Comparison of ENCODE assay signal across 1 cellular context in the genomic region with DNA sequence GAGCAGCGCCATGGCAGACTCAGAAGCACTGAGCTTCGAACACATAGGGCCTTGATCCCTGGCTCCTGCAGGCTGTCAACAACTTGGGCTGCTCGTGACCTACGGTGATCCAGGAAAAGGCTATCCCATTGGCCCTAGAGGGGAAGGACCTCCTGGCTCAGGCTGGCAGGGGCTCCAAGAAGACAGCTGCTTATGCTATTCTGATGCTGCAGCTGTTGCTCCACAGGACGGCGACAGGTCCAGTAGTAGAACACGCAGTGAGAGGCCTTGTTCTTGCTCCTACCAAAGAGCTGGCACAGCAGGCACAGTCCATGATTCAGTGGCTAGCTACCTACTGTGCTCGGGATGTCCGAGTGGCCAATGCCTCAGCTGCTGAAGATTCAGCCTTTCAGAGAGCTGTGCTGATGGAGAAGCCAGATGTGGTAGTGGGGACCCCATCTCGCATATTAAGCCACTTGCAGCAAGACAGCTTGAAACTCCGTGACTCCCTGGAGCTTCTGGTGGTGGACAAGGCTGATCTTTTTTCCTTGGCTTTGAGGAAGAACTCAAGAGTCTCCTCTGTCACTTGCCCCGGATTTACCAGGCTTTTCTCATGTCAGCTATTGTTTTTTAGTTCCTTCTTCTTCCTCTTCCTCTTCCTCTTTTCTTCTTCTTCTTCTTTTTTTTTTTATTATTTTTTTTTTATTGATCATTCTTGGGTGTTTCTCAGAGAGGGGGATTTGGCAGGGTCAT.
TF ChIP-seq lines count a peak whose summit lies in the region.

No MANE protein-coding gene starts in this region.

TF ChIP-seq in HepG2, 621 proteins besides CTCF, POLR2A, EP300 and RAD21:
- TF ChIP-seq HOXA7 (CRISPR knock-in tag; IDR thresholded peaks at IDR 0.05) (no peak), ZBTB7B (CRISPR knock-in tag; IDR thresholded peaks at IDR 0.05) (no peak), SPEN (CRISPR knock-in tag; IDR thresholded peaks at IDR 0.05; ENCODE audit: low read depth) (no peak), NCOR1 (IDR thresholded peaks at IDR 0.05; ENCODE audit: borderline replicate concordance, low read length) (no peak), ZNF121 (CRISPR knock-in tag; IDR thresholded peaks at IDR 0.05) (no peak), ZNF775 (CRISPR knock-in tag; IDR thresholded peaks at IDR 0.05; ENCODE audit: borderline replicate concordance) (no peak)
- TF ChIP-seq, protein P1, sequence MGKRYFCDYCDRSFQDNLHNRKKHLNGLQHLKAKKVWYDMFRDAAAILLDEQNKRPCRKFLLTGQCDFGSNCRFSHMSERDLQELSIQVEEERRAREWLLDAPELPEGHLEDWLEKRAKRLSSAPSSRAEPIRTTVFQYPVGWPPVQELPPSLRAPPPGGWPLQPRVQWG (CRISPR knock-in tag; IDR thresholded peaks at IDR 0.05; ENCODE audit: borderline replicate concordance, low read depth): no peak
- TF ChIP-seq, protein P2, sequence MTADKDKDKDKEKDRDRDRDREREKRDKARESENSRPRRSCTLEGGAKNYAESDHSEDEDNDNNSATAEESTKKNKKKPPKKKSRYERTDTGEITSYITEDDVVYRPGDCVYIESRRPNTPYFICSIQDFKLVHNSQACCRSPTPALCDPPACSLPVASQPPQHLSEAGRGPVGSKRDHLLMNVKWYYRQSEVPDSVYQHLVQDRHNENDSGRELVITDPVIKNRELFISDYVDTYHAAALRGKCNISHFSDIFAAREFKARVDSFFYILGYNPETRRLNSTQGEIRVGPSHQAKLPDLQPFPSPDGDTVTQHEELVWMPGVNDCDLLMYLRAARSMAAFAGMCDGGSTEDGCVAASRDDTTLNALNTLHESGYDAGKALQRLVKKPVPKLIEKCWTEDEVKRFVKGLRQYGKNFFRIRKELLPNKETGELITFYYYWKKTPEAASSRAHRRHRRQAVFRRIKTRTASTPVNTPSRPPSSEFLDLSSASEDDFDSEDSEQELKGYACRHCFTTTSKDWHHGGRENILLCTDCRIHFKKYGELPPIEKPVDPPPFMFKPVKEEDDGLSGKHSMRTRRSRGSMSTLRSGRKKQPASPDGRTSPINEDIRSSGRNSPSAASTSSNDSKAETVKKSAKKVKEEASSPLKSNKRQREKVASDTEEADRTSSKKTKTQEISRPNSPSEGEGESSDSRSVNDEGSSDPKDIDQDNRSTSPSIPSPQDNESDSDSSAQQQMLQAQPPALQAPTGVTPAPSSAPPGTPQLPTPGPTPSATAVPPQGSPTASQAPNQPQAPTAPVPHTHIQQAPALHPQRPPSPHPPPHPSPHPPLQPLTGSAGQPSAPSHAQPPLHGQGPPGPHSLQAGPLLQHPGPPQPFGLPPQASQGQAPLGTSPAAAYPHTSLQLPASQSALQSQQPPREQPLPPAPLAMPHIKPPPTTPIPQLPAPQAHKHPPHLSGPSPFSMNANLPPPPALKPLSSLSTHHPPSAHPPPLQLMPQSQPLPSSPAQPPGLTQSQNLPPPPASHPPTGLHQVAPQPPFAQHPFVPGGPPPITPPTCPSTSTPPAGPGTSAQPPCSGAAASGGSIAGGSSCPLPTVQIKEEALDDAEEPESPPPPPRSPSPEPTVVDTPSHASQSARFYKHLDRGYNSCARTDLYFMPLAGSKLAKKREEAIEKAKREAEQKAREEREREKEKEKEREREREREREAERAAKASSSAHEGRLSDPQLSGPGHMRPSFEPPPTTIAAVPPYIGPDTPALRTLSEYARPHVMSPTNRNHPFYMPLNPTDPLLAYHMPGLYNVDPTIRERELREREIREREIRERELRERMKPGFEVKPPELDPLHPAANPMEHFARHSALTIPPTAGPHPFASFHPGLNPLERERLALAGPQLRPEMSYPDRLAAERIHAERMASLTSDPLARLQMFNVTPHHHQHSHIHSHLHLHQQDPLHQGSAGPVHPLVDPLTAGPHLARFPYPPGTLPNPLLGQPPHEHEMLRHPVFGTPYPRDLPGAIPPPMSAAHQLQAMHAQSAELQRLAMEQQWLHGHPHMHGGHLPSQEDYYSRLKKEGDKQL (CRISPR knock-in tag; IDR thresholded peaks at IDR 0.05; ENCODE audit: low read depth): no peak
- TF ChIP-seq, protein P3, sequence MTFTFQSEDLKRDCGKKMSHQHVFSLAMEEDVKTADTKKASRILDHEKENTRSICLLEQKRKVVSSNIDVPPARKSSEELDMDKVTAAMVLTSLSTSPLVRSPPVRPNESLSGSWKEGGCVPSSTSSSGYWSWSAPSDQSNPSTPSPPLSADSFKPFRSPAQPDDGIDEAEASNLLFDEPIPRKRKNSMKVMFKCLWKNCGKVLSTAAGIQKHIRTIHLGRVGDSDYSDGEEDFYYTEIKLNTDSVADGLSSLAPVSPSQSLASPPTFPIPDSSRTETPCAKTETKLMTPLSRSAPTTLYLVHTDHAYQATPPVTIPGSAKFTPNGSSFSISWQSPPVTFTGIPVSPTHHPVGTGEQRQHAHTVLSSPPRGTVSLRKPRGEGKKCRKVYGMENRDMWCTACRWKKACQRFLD (CRISPR knock-in tag; IDR thresholded peaks at IDR 0.05; ENCODE audit: borderline replicate concordance): no peak
